In genomic region chr16:11395008-11395948, GRCh38 we compare ENCODE assay signal across 17 cellular contexts. TPM values are rescaled to one million over a fixed set of nuclear protein-coding genes. Genes with fewer than 3 reads are reported as not detected.
DNase-seq lines count a peak whose midpoint lies in the region; ATAC-seq, FAIRE-seq and TF ChIP-seq lines count a peak whose summit lies in the region.
"Had no signal": no experiment of that assay in that cellular context is flagged by ENCODE, and none has a peak within 500 bp of the region (broad histone marks: within the 10 kb centered on the region; RNA-seq: fewer than 3 reads in every experiment).

No MANE protein-coding gene starts in this region.

- CTCF ChIA-PET in A549 (lab: Yijun Ruan, JAX) (interaction anchor here (0.6 to 21.2 kb wide), 93 partner anchors 4 to 672 kb away, joined by 3 to 344 read pairs (median 5); partner anchors contain the start of genes TXNDC11 and ZC3H7A), K562 (lab: Yijun Ruan, JAX; ENCODE audit: low intra/inter-chr PET ratio) (interaction anchor here (0.7 to 1.3 kb wide), 5 partner anchors 10 to 673 kb away, joined by 3 to 7 read pairs (median 3); no protein-coding TSS in a partner anchor)

- H3K23ac ChIP-seq in mesenchymal stem cell (ENCODE audit: low read length in 2 of 2) = no peak overlapping the region

- no peaks in the 10 kb centered on the region for H3K36me3 Mint-ChIP-seq in HFFc6 (ENCODE audit: low read depth)
- H3K36me3 Mint-ChIP-seq: activated naive CD4-positive, alpha-beta T cell treated with anti-CD3 and anti-CD28 coated beads, Interleukin-2, amount 10 ng/mL, durations not matched to agents 7 days and 5 days; CD4-positive, CD25-positive, alpha-beta regulatory T cell; naive thymus-derived CD8-positive, alpha-beta T cell had no signal

- BruUV-seq in K562 (replicated peaks; lab: Mats Ljungman, UMichigan) = no TSS peak

- TF ChIP-seq CTCF in A549 (IDR thresholded peaks at IDR 0.05) (peak; percentile 9; the same call in 1 of the 3 replicates), HFFc6 (IDR thresholded peaks at IDR 0.05) (0 out of 2 replicates have a peak, but pooled peaks have one; percentile 15), K562 (IDR thresholded peaks at IDR 0.05 in 2 of 3, conservative IDR thresholded peaks at IDR 0.05 in 1 of 3; ENCODE audit: insufficient read depth in 2 of 3, low read depth in 1 of 3, low read length in 3 of 3) (peak in 2 of 3 experiments; percentile 24 to 35; a peak in 2 of 6 replicates)

- H3K27me3 Mint-ChIP-seq in HFFc6 (ENCODE audit: insufficient read depth) = peaks cover 3% of the 10 kb centered on the region
- H3K27me3 Mint-ChIP-seq: activated CD8-positive, alpha-beta T cell treated with anti-CD3 and anti-CD28 coated beads for 36 hours; CD4-positive, CD25-positive, alpha-beta regulatory T cell; naive thymus-derived CD8-positive, alpha-beta T cell; progenitor cell of endocrine pancreas had no signal

- H3K4me3 ChIP-seq in A549 = no peak overlapping the region
- no peak overlapping the region for H3K4me3 ChIP-seq in K562
- H3K4me3 ChIP-seq in mesenchymal stem cell (ENCODE audit: insufficient read depth in 1 of 2, low read depth in 1 of 2, low read length in 2 of 2) = no peak overlapping the region

- H3K4me1 ChIP-seq in A549 = peaks cover 4% of the 10 kb centered on the region; the same call in 2 of the 3 replicates
- peaks cover 0 to 21% of the 10 kb centered on the region in 2 experiments; a peak in 2 of 5 replicates for H3K4me1 ChIP-seq in K562 (replicated peaks in 1 of 2; ENCODE audit: control insufficient read depth in 2 of 2, insufficient read depth in 2 of 2, low read length in 2 of 2)
- H3K4me1 ChIP-seq in mesenchymal stem cell (ENCODE audit: control insufficient read depth, insufficient read depth, low read depth, low read length) = peaks cover 17% of the 10 kb centered on the region

- no peak overlapping the region for H2BK5ac ChIP-seq in mesenchymal stem cell (ENCODE audit: low read depth, low read length, poor library complexity, severe bottlenecking)

- DNase-seq in A549 (ENCODE audit: low read depth in 1 of 2, low spot score in 1 of 2) (no peak), HFFc6 (no peak), K562 (ENCODE audit: extremely low read depth in 1 of 4, low spot score in 3 of 4) (no peak), mesenchymal stem cell (no peak), NCI-H82 (lab: John Stamatoyannopoulos, UW) (no peak), ecto neural progenitor cell (ENCODE audit: low spot score) (no peak), iPS-NIHi11 (ENCODE audit: low spot score) (no peak)
- DNase-seq: NCI-H510A had no signal

- POLR2A ChIA-PET in A549 (lab: Yijun Ruan, JAX) (no interaction called here), K562 (lab: Yijun Ruan, JAX) (interaction anchor here (0.5 to 1.0 kb wide), 7 partner anchors 17 to 394 kb away, joined by 3 read pairs; no protein-coding TSS in a partner anchor)

- no peak overlapping the region for H3K14ac ChIP-seq in mesenchymal stem cell (ENCODE audit: low read length in 2 of 2)

- H3K27ac ChIP-seq in A549 (no peak overlapping the region), K562 (ENCODE audit: extremely low read depth, low read depth, low read length) (no peak overlapping the region), mesenchymal stem cell (ENCODE audit: low read length, poor library complexity, severe bottlenecking) (no peak overlapping the region)

- intact Hi-C loops in K562 (cut with micrococcal nuclease) = no loop called here

- H3K9ac ChIP-seq in K562 (ENCODE audit: insufficient read depth in 1 of 2, low read depth in 2 of 2, low read length in 2 of 2) (peak overlapping the region in 1 of 2 experiments; percentile 42; a peak in 1 of 4 replicates), mesenchymal stem cell (ENCODE audit: low read length) (no peak overlapping the region)

- H3K9me1 ChIP-seq in K562 (ENCODE audit: control insufficient read depth, insufficient read depth, low read length) = no peaks in the 10 kb centered on the region

- H3K4me3 Mint-ChIP-seq in HFFc6 = no peak overlapping the region
- H3K4me3 Mint-ChIP-seq: activated CD8-positive, alpha-beta T cell treated with anti-CD3 and anti-CD28 coated beads for 36 hours; activated naive CD4-positive, alpha-beta T cell treated with anti-CD3 and anti-CD28 coated beads, Interleukin-2, amount 10 ng/mL, durations not matched to agents 7 days and 5 days; activated T-cell treated with anti-CD3 and anti-CD28 coated beads, Interleukin-2, amount 50 U/mL, for 4 hours; CD4-positive, CD25-positive, alpha-beta regulatory T cell; naive thymus-derived CD8-positive, alpha-beta T cell had no signal

- H3K79me2 ChIP-seq in K562 (ENCODE audit: control insufficient read depth, insufficient read depth, low read length) = no peaks in the 10 kb centered on the region

- no peak overlapping the region for H4K8ac ChIP-seq in mesenchymal stem cell (ENCODE audit: low read length)

- TF ChIP-seq POLR2A in A549 (IDR thresholded peaks at IDR 0.05; ENCODE audit: low read length) (no peak), K562 (conservative IDR thresholded peaks at IDR 0.05) (no peak)

- in situ Hi-C loops in K562 (cut with MboI) = no loop called here

- H3K79me1 ChIP-seq in mesenchymal stem cell (replicated peaks; ENCODE audit: low read length, poor library complexity, severe bottlenecking) = no peaks in the 10 kb centered on the region

- H4K91ac ChIP-seq in mesenchymal stem cell (ENCODE audit: low read length) = peak overlapping the region; percentile 11

- no peak overlapping the region for H2BK12ac ChIP-seq in mesenchymal stem cell (ENCODE audit: low read length in 2 of 2)

- no peak overlapping the region for H2AK5ac ChIP-seq in mesenchymal stem cell (ENCODE audit: low read length, severe bottlenecking)

- peaks cover 18 to 66% of the 10 kb centered on the region in 2 experiments; a peak in 4 of 5 replicates for H3K27me3 ChIP-seq in K562 (ENCODE audit: control insufficient read depth in 2 of 2, insufficient read depth in 2 of 2, low read length in 2 of 2)
- H3K27me3 ChIP-seq in mesenchymal stem cell (ENCODE audit: control insufficient read depth in 1 of 2, insufficient read depth in 1 of 2, low read length in 2 of 2) = peaks cover 11 to 26% of the 10 kb centered on the region in 2 experiments
- H3K27me3 ChIP-seq: SJCRH30 had no signal

- 50% methylated on average over 22 of the region's 22 CpGs for WGBS in A549 (ENCODE audit: missing lambda C conversion rate)
- 7% methylated on average over 22 of the region's 22 CpGs for WGBS in K562 (ENCODE audit: insufficient coverage, low coverage, missing lambda C conversion rate)
- 73% methylated on average over 22 of the region's 22 CpGs for WGBS in mesenchymal stem cell

- H3K4me1 Mint-ChIP-seq in HFFc6 (ENCODE audit: low read depth) = peaks cover 5% of the 10 kb centered on the region; the same call in 1 of the 2 replicates
- H3K4me1 Mint-ChIP-seq: activated naive CD4-positive, alpha-beta T cell treated with anti-CD3 and anti-CD28 coated beads, Interleukin-2, amount 10 ng/mL, durations not matched to agents 7 days and 5 days had no signal

- no peak for TF ChIP-seq RAD21 in A549 (conservative IDR thresholded peaks at IDR 0.05 in 1 of 2, IDR thresholded peaks at IDR 0.05 in 1 of 2)
- TF ChIP-seq RAD21 in K562 (CRISPR knock-in tag; conservative IDR thresholded peaks at IDR 0.05 in 1 of 2, IDR thresholded peaks at IDR 0.05 in 1 of 2) = no peak

- H2BK15ac ChIP-seq in mesenchymal stem cell (ENCODE audit: low read depth, poor library complexity, severe bottlenecking) = peak overlapping the region; percentile 86

- H3K4me2 ChIP-seq in A549 = no peak overlapping the region
- no peak overlapping the region for H3K4me2 ChIP-seq in K562 (ENCODE audit: insufficient read depth, low read length)
- no peak overlapping the region for H3K4me2 ChIP-seq in mesenchymal stem cell (ENCODE audit: low read length, poor library complexity, severe bottlenecking)

- no peaks in the 10 kb centered on the region for H3K36me3 ChIP-seq in K562 (ENCODE audit: control insufficient read depth, insufficient read depth, low read length)
- no peaks in the 10 kb centered on the region for H3K36me3 ChIP-seq in mesenchymal stem cell (ENCODE audit: control insufficient read depth in 1 of 2, insufficient read depth in 2 of 2, low read depth in 1 of 2, low read length in 2 of 2)
- H3K36me3 ChIP-seq: SJCRH30 had no signal

- ATAC-seq in A549 (peak; percentile 22 to 44; a peak in 4 of 6 replicates), K562 (peak; percentile 58; the same call in 2 of the 3 replicates), GM19035 (IDR thresholded peaks at IDR 0.05; ENCODE audit: unreplicated experiment) (no peak)

- no peak overlapping the region for H3K27ac Mint-ChIP-seq in HFFc6
- H3K27ac Mint-ChIP-seq: activated naive CD4-positive, alpha-beta T cell treated with anti-CD3 and anti-CD28 coated beads, Interleukin-2, amount 10 ng/mL, durations not matched to agents 7 days and 5 days; naive thymus-derived CD8-positive, alpha-beta T cell; progenitor cell of endocrine pancreas had no signal

- TF ChIP-seq EP300 in A549 (IDR thresholded peaks at IDR 0.05) = no peak
- no peak for TF ChIP-seq EP300 in K562 (IDR thresholded peaks at IDR 0.05; ENCODE audit: low read length)

- peaks cover 11% of the 10 kb centered on the region for H4K20me1 ChIP-seq in K562 (replicated peaks; ENCODE audit: control insufficient read depth, insufficient read depth, low read length)

- no peak overlapping the region for H2AFZ ChIP-seq in K562 (ENCODE audit: low read depth, low read length)
- H2AFZ ChIP-seq in mesenchymal stem cell (ENCODE audit: low read depth, low read length) = no peak overlapping the region

- no peak overlapping the region for H3K18ac ChIP-seq in mesenchymal stem cell (ENCODE audit: low read depth in 1 of 2, low read length in 2 of 2)

- FAIRE-seq in A549 (lab: Jason Lieb, UNC) (no peak), K562 (lab: Jason Lieb, UNC) (no peak)
- FAIRE-seq: islet of Langerhans had no signal

- no peaks in the 10 kb centered on the region for H3K9me3 Mint-ChIP-seq in HFFc6
- H3K9me3 Mint-ChIP-seq: activated CD8-positive, alpha-beta T cell treated with anti-CD3 and anti-CD28 coated beads for 36 hours; activated naive CD4-positive, alpha-beta T cell treated with anti-CD3 and anti-CD28 coated beads, Interleukin-2, amount 10 ng/mL, durations not matched to agents 7 days and 5 days; activated T-cell treated with anti-CD3 and anti-CD28 coated beads, Interleukin-2, amount 50 U/mL, for 4 hours; CD4-positive, CD25-positive, alpha-beta regulatory T cell; naive thymus-derived CD8-positive, alpha-beta T cell had no signal

- H3K9me3 ChIP-seq in A549 (no peaks in the 10 kb centered on the region), K562 (replicated peaks; ENCODE audit: control insufficient read depth, insufficient read depth, low read depth, low read length) (no peaks in the 10 kb centered on the region), mesenchymal stem cell (ENCODE audit: control insufficient read depth, low read length) (no peaks in the 10 kb centered on the region)
- H3K9me3 ChIP-seq: SJCRH30 had no signal

- H3K4ac ChIP-seq in mesenchymal stem cell (ENCODE audit: low read depth in 1 of 2, low read length in 2 of 2) = no peak overlapping the region

- H2BK120ac ChIP-seq in mesenchymal stem cell (ENCODE audit: low read depth, low read length) = no peak overlapping the region

RNA-seq across cellular contexts. Expression of gene RMI2, which starts 50.0 kb away (rescaled TPM):
- polyA plus RNA-seq in A549 (2011; rRNA removed) = 20.3 and 24.2 TPM in 2 replicates
- polyA plus RNA-seq in A549 (2012; cell fraction: cytosol; rRNA removed) = 26.4 and 29.5 TPM in 2 replicates
- 11.5 and 15.5 TPM in 2 replicates for polyA plus RNA-seq in A549 (2012; cell fraction: nucleus; rRNA removed)
- polyA plus RNA-seq in A549 (2017; fragmentation: RNase III; extraction: RNeasy Plus Mini Kit Qiagen cat#74134 plus additional on column Dnase treatment) = 23.3 to 27.7 TPM (median 26.9 TPM) in 3 replicates
- 5.7 and 7.2 TPM in 2 replicates for polyA minus RNA-seq in A549 (2011; rRNA and poly(A)+ RNA removed)
- 10 to 100 TPM in 5 of 6 experiments, 1 to 10 TPM in 1; 7.3 to 16.2 (median 14.2) TPM for total RNA-seq in HFFc6 (2021; fragmentation: NEBNext Ultra II Directional; extraction: Animal tissue kit (Norgen Biotek cat#: 25700))
- total RNA-seq in K562 (2011; cell fraction: chromatin; rRNA removed; ENCODE audit: low replicate concordance) = 15.0 and 19.5 TPM in 2 replicates
- total RNA-seq in K562 (2011; cell fraction: nucleolus; rRNA removed) = 8.7 and 9.6 TPM in 2 replicates
- 13.8 and 19.5 TPM in 2 replicates for total RNA-seq in K562 (2011; cell fraction: nucleoplasm; rRNA removed)
- total RNA-seq in K562 (2014; rRNA removed) = 23.2 and 35.2 TPM in 2 replicates
- 32.6 and 39.9 TPM in 2 replicates for total RNA-seq in K562 (2014; rRNA removed; fragmentation: Illumina TruSeq; extraction: Trizol)
- total RNA-seq in K562 (2015; rRNA removed; fragmentation: Illumina TruSeq; extraction: Trizol) = 16.1 and 16.4 TPM in 2 replicates
- total RNA-seq in K562 (2021) = 33.7 and 38.8 TPM in 2 replicates
- 27.4 and 35.0 TPM in 2 replicates for polyA plus RNA-seq in K562 (2011; rRNA removed)
- 12.1 and 25.8 TPM in 2 replicates for polyA plus RNA-seq in K562 (2011; cell fraction: cytosol; rRNA removed)
- polyA plus RNA-seq in K562 (2011; cell fraction: nucleus; rRNA removed) = 9.6 and 15.0 TPM in 2 replicates
- polyA plus RNA-seq in K562 (2012) = 37.1 and 50.2 TPM in 2 replicates
- 43.4 and 48.8 TPM in 2 replicates for polyA plus RNA-seq in K562 (2014; fragmentation: Illumina TruSeq; extraction: Trizol)
- polyA plus RNA-seq in K562 (2014; fragmentation: Nextera tagmentation; extraction: Ambion mirVana) = 10 to 100 TPM in 1 of 2 experiments, 1 to 10 TPM in 1; 8.0 to 10.3 TPM
- polyA plus RNA-seq in K562 (2014; rRNA removed) = 32.5 and 36.9 TPM in 2 replicates
- 18.2 and 19.3 TPM in 2 replicates for polyA minus RNA-seq in K562 (2011; rRNA and poly(A)+ RNA removed)
- 7.6 and 8.6 TPM in 2 replicates for polyA minus RNA-seq in K562 (2011; cell fraction: cytosol; rRNA and poly(A)+ RNA removed)
- 3.9 and 8.6 TPM in 2 replicates for polyA minus RNA-seq in K562 (2011; cell fraction: nucleus; rRNA and poly(A)+ RNA removed)
- polyA plus RNA-seq in mesenchymal stem cell (2013, experiment 1 of 2) = 4.6 TPM
- 4.4 TPM for polyA plus RNA-seq in mesenchymal stem cell (2013, experiment 2 of 2)

Comparison
In these comparisons a context has a peak if more than half of its experiments do, and no peak if none do; other contexts are left out.
1. Of the 35 proteins assayed by ChIP-seq in both K562 and A549: peak only in K562: CHD4; only in A549: none; in both: CTCF; in neither: 32; mixed calls (peak in some experiments, not most) for 1.